ENCODE assay signal across 14 cellular contexts in genomic region chr12:30450872-30451271, GRCh38.
DNase-seq lines count a peak whose midpoint lies in the region; ATAC-seq and TF ChIP-seq lines count a peak whose summit lies in the region.
"Had no signal": no experiment of that assay in that cellular context is flagged by ENCODE, and none has a peak within 500 bp of the region (broad histone marks: within the 10 kb centered on the region; RNA-seq: fewer than 3 reads in every experiment).

No MANE protein-coding gene starts in this region.

- no peak overlapping the region for H3K4me3 Mint-ChIP-seq in natural killer cell
- H3K4me3 Mint-ChIP-seq: activated CD8-positive, alpha-beta T cell treated with anti-CD3 and anti-CD28 coated beads, Interleukin-2, amount 10 ng/mL, durations not matched to agents 7 days and 5 days had no signal

- no peak overlapping the region for H3K4me3 ChIP-seq in PC-3 (ENCODE audit: low read length)
- no peak overlapping the region for H3K4me3 ChIP-seq in epithelial cell of esophagus (ENCODE audit: low read length)
- H3K4me3 ChIP-seq in skeletal muscle cell (ENCODE audit: low read depth, low read length) = no peak overlapping the region
- H3K4me3 ChIP-seq in spleen = no peak overlapping the region
- H3K4me3 ChIP-seq: adrenal gland, tibial artery had no signal

- peaks cover 2 to 8% of the 10 kb centered on the region in 2 donors for H3K9me3 Mint-ChIP-seq in natural killer cell

- H4K20me1 ChIP-seq in PC-3 (ENCODE audit: low read length) = no peaks in the 10 kb centered on the region

- H3F3A ChIP-seq in PC-3 (ENCODE audit: low read length, unreplicated experiment) = no peaks in the 10 kb centered on the region

- no peak overlapping the region for H3K27ac Mint-ChIP-seq in natural killer cell
- H3K27ac Mint-ChIP-seq: activated CD8-positive, alpha-beta T cell treated with anti-CD3 and anti-CD28 coated beads, Interleukin-2, amount 10 ng/mL, durations not matched to agents 7 days and 5 days had no signal

- TF ChIP-seq CTCF in PC-3 (conservative IDR thresholded peaks at IDR 0.05; ENCODE audit: low read depth, low read length) (no peak), epithelial cell of esophagus (IDR thresholded peaks at IDR 0.05; ENCODE audit: insufficient read depth, low read depth, low read length, missing control alignments) (no peak), natural killer cell (IDR thresholded peaks at IDR 0.05) (no peak), spleen (IDR thresholded peaks at IDR 0.05 in 8 of 11, conservative IDR thresholded peaks at IDR 0.05 in 3 of 11) (no peak)

- no peak overlapping the region for H3K9ac ChIP-seq in PC-3 (ENCODE audit: low read length)

- peak overlapping the region; percentile 12; the same call in 1 of the 2 replicates for H3K27ac ChIP-seq in PC-3 (ENCODE audit: low read length)
- no peak overlapping the region for H3K27ac ChIP-seq in spleen
- H3K27ac ChIP-seq: adrenal gland, tibial artery, VCaP had no signal

- peak; percentile 22 for DNase-seq in NCI-H146 (lab: John Stamatoyannopoulos, UW)
- DNase-seq in NCI-H146 treated with DMSO at 0.1 percent for 48 hours (lab: John Stamatoyannopoulos, UW; ENCODE audit: unreplicated experiment) = no peak
- peak; percentile 73 for DNase-seq in PC-3
- DNase-seq in epithelial cell of esophagus (ENCODE audit: low read depth) = peak; percentile 38
- peak; percentile 73 for DNase-seq in skeletal muscle cell (ENCODE audit: low read depth)
- DNase-seq in natural killer cell = no peak
- DNase-seq in spleen = no peak
- no peak for DNase-seq in SK-N-DZ (ENCODE audit: low spot score)
- DNase-seq: activated CD8-positive, alpha-beta T cell treated with anti-CD3 and anti-CD28 coated beads, Interleukin-2, amount 10 ng/mL, durations not matched to agents 7 days and 5 days; adrenal gland; cerebellar nuclear complex; NCI-H2081 treated with DMSO at 0.1 percent for 48 hours; tibial artery had no signal

- no peaks in the 10 kb centered on the region for H3K27me3 Mint-ChIP-seq in natural killer cell (ENCODE audit: low read depth in 2 of 2)

- no peak for TF ChIP-seq POLR2A in spleen (IDR thresholded peaks at IDR 0.05)

- no peaks in the 10 kb centered on the region for H3K9me2 ChIP-seq in PC-3 (replicated peaks; ENCODE audit: low read length)

- H3K36me3 ChIP-seq in PC-3 (ENCODE audit: low read depth, low read length) = no peaks in the 10 kb centered on the region
- H3K36me3 ChIP-seq in spleen = no peaks in the 10 kb centered on the region
- H3K36me3 ChIP-seq: adrenal gland, tibial artery had no signal

- BruUV-seq in PC-3 (replicated peaks; lab: Mats Ljungman, UMichigan) = no TSS peak

- no peaks in the 10 kb centered on the region for H3K79me2 ChIP-seq in PC-3 (ENCODE audit: low read length)

- H3K9me3 ChIP-seq in PC-3 (ENCODE audit: low read length) = no peaks in the 10 kb centered on the region
- H3K9me3 ChIP-seq in spleen = peaks cover 0 to 29% (median 24%) of the 10 kb centered on the region in 8 donors
- H3K9me3 ChIP-seq: adrenal gland had no signal

- intact Hi-C loops in PC-3 (cut with micrococcal nuclease) (no loop called here), natural killer cell (cut with micrococcal nuclease) (no loop called here), spleen (cut with DNase I; ENCODE audit: low total_unique reads) (no loop called here)

- no peaks in the 10 kb centered on the region for H3K36me3 Mint-ChIP-seq in natural killer cell

- POLR2A ChIA-PET in PC-3 (lab: Charles Lee; ENCODE audit: unreplicated experiment) = no interaction called here

- CTCF ChIA-PET in PC-3 (lab: Charles Lee) = no interaction called here

- no peak overlapping the region for H2AFZ ChIP-seq in PC-3 (ENCODE audit: low read length)

- no peaks in the 10 kb centered on the region for H3K4me1 Mint-ChIP-seq in natural killer cell

- 73 to 87% (median 77%) methylated on average over 2 of the region's 2 CpGs for WGBS in spleen, 5 donors

- H3K27me3 ChIP-seq in PC-3 (ENCODE audit: low read length) = no peaks in the 10 kb centered on the region
- no peaks in the 10 kb centered on the region for H3K27me3 ChIP-seq in spleen (replicated peaks in 1 of 7)
- H3K27me3 ChIP-seq: adrenal gland, tibial artery had no signal

- 0 out of 2 replicates have a peak, but pooled peaks cover 5% of the 10 kb centered on the region for H3K4me1 ChIP-seq in PC-3 (ENCODE audit: insufficient read depth, low read length)
- H3K4me1 ChIP-seq in spleen = no peaks in the 10 kb centered on the region
- H3K4me1 ChIP-seq: adrenal gland, tibial artery had no signal

- H3K4me2 ChIP-seq in PC-3 (ENCODE audit: low read length) = no peak overlapping the region

- ATAC-seq in PC-3 = no peak; the same call in 1 of the 2 replicates
- ATAC-seq in natural killer cell = no peak
- ATAC-seq: activated CD8-positive, alpha-beta T cell treated with anti-CD3 and anti-CD28 coated beads, Interleukin-2, amount 10 ng/mL, durations not matched to agents 7 days and 5 days had no signal

Comparison
In these comparisons a context has a peak if more than half of its experiments do, and no peak if none do; other contexts are left out.
1. DNase-seq: peak in NCI-H146 (single experiment), PC-3 (single experiment), epithelial cell of esophagus (single experiment) and skeletal muscle cell (single experiment); none in NCI-H146 treated with DMSO at 0.1 percent for 48 hours (single experiment), natural killer cell (single experiment), spleen (single experiment) and SK-N-DZ (single experiment).